ENCODE assay signal across 2 cellular contexts in genomic region chr21:42320791-42321190, GRCh38.
TF ChIP-seq lines count a peak whose summit lies in the region.

No MANE protein-coding gene starts in this region.

TF ChIP-seq in WTC11, 78 proteins besides CTCF, POLR2A, EP300 and RAD21:
- TF ChIP-seq JAZF1 (CRISPR knock-in tag; IDR thresholded peaks at IDR 0.05) = no peak
- no peak for TF ChIP-seq ESRRA (CRISPR knock-in tag; IDR thresholded peaks at IDR 0.05; ENCODE audit: borderline replicate concordance)
- no peak for TF ChIP-seq NFYB (CRISPR knock-in tag; conservative IDR thresholded peaks at IDR 0.05; ENCODE audit: low read depth)
- TF ChIP-seq HMGXB4 (CRISPR knock-in tag; IDR thresholded peaks at IDR 0.05) = no peak
- TF ChIP-seq TEAD1 (CRISPR knock-in tag; IDR thresholded peaks at IDR 0.05) = no peak
- no peak for TF ChIP-seq FOXP4 (CRISPR knock-in tag; IDR thresholded peaks at IDR 0.05)
- no peak for TF ChIP-seq CBFB (CRISPR knock-in tag; IDR thresholded peaks at IDR 0.05; ENCODE audit: low read depth)
- TF ChIP-seq HMGA2 (CRISPR knock-in tag; IDR thresholded peaks at IDR 0.05) = no peak
- no peak for TF ChIP-seq CREM (CRISPR knock-in tag; IDR thresholded peaks at IDR 0.05)
- TF ChIP-seq ZNF281 (CRISPR knock-in tag; IDR thresholded peaks at IDR 0.05) = no peak
- TF ChIP-seq ZNF425 (CRISPR knock-in tag; conservative IDR thresholded peaks at IDR 0.05) = no peak
- TF ChIP-seq SP1 (CRISPR knock-in tag; conservative IDR thresholded peaks at IDR 0.05) = no peak
- no peak for TF ChIP-seq NR1H2 (CRISPR knock-in tag; IDR thresholded peaks at IDR 0.05)
- no peak for TF ChIP-seq JUN (CRISPR knock-in tag; IDR thresholded peaks at IDR 0.05)
- no peak for TF ChIP-seq ZBTB21 (CRISPR knock-in tag; IDR thresholded peaks at IDR 0.05; ENCODE audit: borderline replicate concordance)
- TF ChIP-seq OVOL2 (CRISPR knock-in tag; IDR thresholded peaks at IDR 0.05; ENCODE audit: borderline replicate concordance) = no peak

TF ChIP-seq in H1, 55 proteins besides CTCF, POLR2A, EP300 and RAD21:
- TF ChIP-seq JUND (IDR thresholded peaks at IDR 0.05; ENCODE audit: low read length) (no peak), USF2 (IDR thresholded peaks at IDR 0.05; ENCODE audit: low read length) (no peak), E2F6 (IDR thresholded peaks at IDR 0.05) (no peak), CHD1 (IDR thresholded peaks at IDR 0.05; ENCODE audit: low read depth, low read length) (no peak), RFX5 (IDR thresholded peaks at IDR 0.05; ENCODE audit: borderline replicate concordance, low read depth, low read length) (no peak), SIRT6 (IDR thresholded peaks at IDR 0.05; ENCODE audit: low read length) (no peak), BCL11A (IDR thresholded peaks at IDR 0.05; ENCODE audit: low read depth in 2 of 2, low read length in 2 of 2) (no peak), KDM5A (IDR thresholded peaks at IDR 0.05; ENCODE audit: low read length) (no peak), FOSL1 (IDR thresholded peaks at IDR 0.05; ENCODE audit: insufficient read depth, low read depth, low read length) (no peak), CEBPB (IDR thresholded peaks at IDR 0.05; ENCODE audit: low read depth, low read length) (no peak), SRF (IDR thresholded peaks at IDR 0.05; ENCODE audit: low read depth, low read length) (no peak), HDAC6 (IDR thresholded peaks at IDR 0.05; ENCODE audit: low read depth, low read length) (no peak), RNF2 (IDR thresholded peaks at IDR 0.05; ENCODE audit: borderline replicate concordance, low read depth, low read length, missing control alignments, poor library complexity, severe bottlenecking) (no peak), TCF12 (IDR thresholded peaks at IDR 0.05; ENCODE audit: low read depth, low read length) (no peak), ZNF274 (IDR thresholded peaks at IDR 0.05; ENCODE audit: borderline replicate concordance, extremely low read depth, low read length) (no peak), KDM1A (IDR thresholded peaks at IDR 0.05; ENCODE audit: borderline replicate concordance, low read length) (no peak), HDAC2 (IDR thresholded peaks at IDR 0.05; ENCODE audit: borderline replicate concordance in 1 of 2, low read depth in 2 of 2, low read length in 2 of 2) (no peak), POU5F1 (IDR thresholded peaks at IDR 0.05; ENCODE audit: low read depth, low read length) (no peak), NRF1 (IDR thresholded peaks at IDR 0.05; ENCODE audit: low read depth, low read length) (no peak), BACH1 (IDR thresholded peaks at IDR 0.05; ENCODE audit: low read length) (no peak)
TF ChIP-seq in H1: peak in this region for 0.
